ENCODE assay signal across 33 cellular contexts in the genomic region with DNA sequence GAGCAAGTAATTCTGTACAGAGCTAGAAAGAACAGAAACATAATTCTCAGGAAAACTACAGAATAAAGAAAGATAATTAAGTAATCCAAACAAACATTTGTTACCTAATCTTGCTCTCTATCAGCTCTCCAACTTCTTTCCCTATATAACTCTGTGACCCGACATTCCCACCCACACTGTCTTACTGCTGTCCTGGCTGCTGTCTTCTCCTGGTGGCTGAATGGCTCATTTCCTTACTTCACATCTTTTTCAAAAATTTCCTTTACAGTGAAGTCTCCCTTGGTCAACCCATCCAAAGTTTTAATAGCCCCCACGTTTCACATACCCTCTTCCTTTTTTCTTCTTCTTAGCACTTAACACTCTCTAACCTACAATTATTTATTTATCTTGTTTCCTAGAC.
A peak's percentile ranks its signal among the peaks of the same experiment; 100 is the strongest.
DNase-seq lines count a peak whose midpoint lies in the region; ATAC-seq and TF ChIP-seq lines count a peak whose summit lies in the region.
"Had no signal": no experiment of that assay in that cellular context is flagged by ENCODE, and none has a peak within 500 bp of the region (broad histone marks: within the 10 kb centered on the region; RNA-seq: fewer than 3 reads in every experiment).

No MANE protein-coding gene starts in this region.

- ATAC-seq in Panc1, result no peak
- no peak for ATAC-seq in GM19455 (IDR thresholded peaks at IDR 0.05; ENCODE audit: unreplicated experiment)
- ATAC-seq: activated CD8-positive, alpha-beta memory T cell treated with anti-CD3 and anti-CD28 coated beads, Interleukin-2, amount 10 ng/mL, durations not matched to agents 7 days and 5 days; gastroesophageal sphincter; naive thymus-derived CD4-positive, alpha-beta T cell; stimulated activated naive CD8-positive, alpha-beta T cell treated with anti-CD3 and anti-CD28 coated beads, Interleukin-15, amount 100 ng/mL, for 72 hours had no signal

- intact Hi-C loops in MCF 10A (cut with micrococcal nuclease), result no loop called here
- intact Hi-C loops in mammary epithelial cell (cut with micrococcal nuclease), result no loop called here
- intact Hi-C loops in Panc1 (cut with micrococcal nuclease; ENCODE audit: unreplicated experiment), result no loop called here

- H3K4me3 Mint-ChIP-seq in MCF 10A (ENCODE audit: unreplicated experiment) (no peak overlapping the region), nephron progenitor cell (no peak overlapping the region)
- H3K4me3 Mint-ChIP-seq: activated CD4-positive, alpha-beta T cell treated with anti-CD3 and anti-CD28 coated beads, Interleukin-2, amount 10 ng/mL, durations not matched to agents 7 days and 5 days; activated CD8-positive, alpha-beta memory T cell treated with anti-CD3 and anti-CD28 coated beads, Interleukin-2, amount 10 ng/mL, durations not matched to agents 7 days and 5 days; activated naive CD4-positive, alpha-beta T cell treated with anti-CD3 and anti-CD28 coated beads for 36 hours; B cell; brain; immature natural killer cell; mesothelial cell of epicardium; naive thymus-derived CD4-positive, alpha-beta T cell; stimulated activated naive CD8-positive, alpha-beta T cell treated with anti-CD3 and anti-CD28 coated beads, Interleukin-15, amount 100 ng/mL, for 72 hours had no signal

- H3K9me3 Mint-ChIP-seq in MCF 10A (ENCODE audit: unreplicated experiment) (no peaks in the 10 kb centered on the region), nephron progenitor cell (no peaks in the 10 kb centered on the region)
- H3K9me3 Mint-ChIP-seq: activated CD4-positive, alpha-beta T cell treated with anti-CD3 and anti-CD28 coated beads, Interleukin-2, amount 10 ng/mL, durations not matched to agents 7 days and 5 days; activated naive CD4-positive, alpha-beta T cell treated with anti-CD3 and anti-CD28 coated beads for 36 hours; brain; immature natural killer cell; mesothelial cell of epicardium; stimulated activated naive CD8-positive, alpha-beta T cell treated with anti-CD3 and anti-CD28 coated beads, Interleukin-15, amount 100 ng/mL, for 72 hours had no signal

- no peaks in the 10 kb centered on the region for H4K20me1 ChIP-seq in mammary epithelial cell (ENCODE audit: insufficient read depth, low read length)

- no peak overlapping the region for H3K4me3 ChIP-seq in mammary epithelial cell (replicated peaks in 1 of 3; ENCODE audit: insufficient read depth in 1 of 3, low read depth in 2 of 3, low read length in 3 of 3)
- no peak overlapping the region for H3K4me3 ChIP-seq in Panc1 (ENCODE audit: low read depth in 2 of 2, low read length in 2 of 2)
- H3K4me3 ChIP-seq in fibroblast of mammary gland (ENCODE audit: control insufficient read depth, low read depth, low read length), result no peak overlapping the region
- H3K4me3 ChIP-seq: adrenal gland, gastroesophageal sphincter, hepatocyte, tibial nerve had no signal

- H3K27ac ChIP-seq in mammary epithelial cell (ENCODE audit: insufficient read depth, low read depth, low read length), result no peak overlapping the region
- H3K27ac ChIP-seq in Panc1 (ENCODE audit: low read length), result no peak overlapping the region
- H3K27ac ChIP-seq: 22Rv1, adrenal gland, gastroesophageal sphincter, hepatocyte, tibial nerve, WERI-Rb-1 had no signal

- dilution Hi-C loops in mammary epithelial cell (cut with HindIII; ENCODE audit: low sequenced_read_pairs), result no loop called here

- TF ChIP-seq CTCF in MCF 10A (IDR thresholded peaks at IDR 0.05; ENCODE audit: unreplicated experiment) (no peak), mammary epithelial cell (conservative IDR thresholded peaks at IDR 0.05 in 1 of 2, IDR thresholded peaks at IDR 0.05 in 1 of 2; ENCODE audit: extremely low read depth in 1 of 2, insufficient read depth in 1 of 2, low read depth in 1 of 2, low read length in 2 of 2) (peak in 1 of 2 donors; percentile 25), Panc1 (IDR thresholded peaks at IDR 0.05) (peak; percentile 7; the same call in 1 of the 2 replicates), fibroblast of mammary gland (conservative IDR thresholded peaks at IDR 0.05; ENCODE audit: control insufficient read depth, insufficient read depth, low read depth, low read length) (peak; percentile 18), nephron progenitor cell (IDR thresholded peaks at IDR 0.05) (no peak)

- BruUV-seq in MCF 10A (replicated peaks; lab: Mats Ljungman, UMichigan) (no TSS peak), mammary epithelial cell (replicated peaks; lab: Mats Ljungman, UMichigan) (no TSS peak), Panc1 (replicated peaks; lab: Mats Ljungman, UMichigan) (no TSS peak)

- H2AFZ ChIP-seq in mammary epithelial cell (ENCODE audit: low read depth, low read length), result no peak overlapping the region
- H2AFZ ChIP-seq: hepatocyte had no signal

- H3K9ac ChIP-seq in mammary epithelial cell (ENCODE audit: insufficient read depth, low read length), result no peak overlapping the region

- CTCF ChIA-PET in MCF 10A (lab: Yijun Ruan, JAX), result interaction anchor here (1.2 to 2.0 kb wide), 3 partner anchors 20 to 106 kb away, joined by 3 to 11 read pairs (median 5); no protein-coding TSS in a partner anchor
- CTCF ChIA-PET in mammary epithelial cell (lab: Charles Lee; ENCODE audit: low non-redundant PET), result interaction anchor here (0.7 kb wide), 1 partner anchor 32 kb away, joined by 4 read pairs; no protein-coding TSS in a partner anchor
- CTCF ChIA-PET in Panc1 (lab: Charles Lee), result no interaction called here

- no peaks in the 10 kb centered on the region for H3K27me3 ChIP-seq in mammary epithelial cell (ENCODE audit: insufficient read depth, low read length)
- H3K27me3 ChIP-seq in Panc1 (ENCODE audit: control insufficient read depth, insufficient read depth, low read length), result no peaks in the 10 kb centered on the region
- H3K27me3 ChIP-seq: adrenal gland, gastroesophageal sphincter, hepatocyte, tibial nerve had no signal

- 35% methylated on average over 2 of the region's 2 CpGs for WGBS in mammary epithelial cell (ENCODE audit: low coverage, missing lambda C conversion rate)

- H3K9me3 ChIP-seq in mammary epithelial cell (replicated peaks; ENCODE audit: insufficient read depth, low read length), result no peaks in the 10 kb centered on the region
- H3K9me3 ChIP-seq in Panc1 (ENCODE audit: control insufficient read depth, insufficient read depth, low read depth, low read length), result no peaks in the 10 kb centered on the region
- H3K9me3 ChIP-seq: gastroesophageal sphincter, tibial nerve had no signal

- peak overlapping the region; percentile 2 for H3K27ac Mint-ChIP-seq in MCF 10A (ENCODE audit: low read depth, unreplicated experiment)
- H3K27ac Mint-ChIP-seq in nephron progenitor cell, result peak overlapping the region; percentile 26
- H3K27ac Mint-ChIP-seq: activated CD4-positive, alpha-beta T cell treated with anti-CD3 and anti-CD28 coated beads, Interleukin-2, amount 10 ng/mL, durations not matched to agents 7 days and 5 days; activated CD8-positive, alpha-beta memory T cell treated with anti-CD3 and anti-CD28 coated beads, Interleukin-2, amount 10 ng/mL, durations not matched to agents 7 days and 5 days; activated naive CD4-positive, alpha-beta T cell treated with anti-CD3 and anti-CD28 coated beads for 36 hours; B cell; brain; immature natural killer cell; mesothelial cell of epicardium had no signal

- POLR2A ChIA-PET in MCF 10A (lab: Yijun Ruan, JAX) (interaction anchor here (0.6 to 1.6 kb wide), 2 partner anchors 23 to 94 kb away, joined by 3 read pairs; no protein-coding TSS in a partner anchor), Panc1 (lab: Charles Lee) (interaction anchor here (0.6 kb wide), 1 partner anchor 156 kb away, joined by 3 read pairs; no protein-coding TSS in a partner anchor)

- H3K4me1 ChIP-seq in mammary epithelial cell (ENCODE audit: insufficient read depth, low read length), result no peaks in the 10 kb centered on the region
- H3K4me1 ChIP-seq in Panc1 (ENCODE audit: control insufficient read depth, insufficient read depth, low read length), result no peaks in the 10 kb centered on the region
- H3K4me1 ChIP-seq: adrenal gland, gastroesophageal sphincter, tibial nerve had no signal

- H3K4me2 ChIP-seq in mammary epithelial cell (ENCODE audit: insufficient read depth, low read depth, low read length), result no peak overlapping the region
- H3K4me2 ChIP-seq: hepatocyte had no signal

- DNase-seq in MCF 10A (ENCODE audit: unreplicated experiment) (no peak), mammary epithelial cell (no peak), Panc1 (ENCODE audit: low read depth, low spot score) (no peak), fibroblast of mammary gland (ENCODE audit: low read depth) (no peak), nephron progenitor cell (no peak), DMS153 treated with DMSO at 0.1 percent for 48 hours (lab: John Stamatoyannopoulos, UW; ENCODE audit: unreplicated experiment) (no peak)
- DNase-seq in stimulated activated CD8-positive, alpha-beta memory T cell treated with anti-CD3 and anti-CD28 coated beads, Interleukin-4, amount 100 ng/mL, for 48 hours, result no peak
- DNase-seq: activated CD4-positive, alpha-beta T cell treated with anti-CD3 and anti-CD28 coated beads, Interleukin-2, amount 10 ng/mL, durations not matched to agents 7 days and 5 days; activated CD8-positive, alpha-beta memory T cell treated with anti-CD3 and anti-CD28 coated beads, Interleukin-2, amount 10 ng/mL, durations not matched to agents 7 days and 5 days; activated naive CD4-positive, alpha-beta T cell treated with anti-CD3 and anti-CD28 coated beads for 36 hours; adrenal gland; DMS153; effector CD4-positive, alpha-beta T cell; erythroblast; immature natural killer cell; naive thymus-derived CD4-positive, alpha-beta T cell; NCI-H1048; NCI-H187 treated with DMSO at 0.1 percent for 48 hours; NCI-H526; nucleus accumbens; SHP77 treated with DMSO at 0.1 percent for 48 hours; stimulated activated naive CD8-positive, alpha-beta T cell treated with anti-CD3 and anti-CD28 coated beads, Interleukin-15, amount 100 ng/mL, for 72 hours; SW 1271; T-helper 9 cell; WERI-Rb-1 had no signal

- H3K27me3 Mint-ChIP-seq in MCF 10A (ENCODE audit: insufficient read depth, unreplicated experiment), result no peaks in the 10 kb centered on the region
- H3K27me3 Mint-ChIP-seq in nephron progenitor cell (ENCODE audit: low read depth, poor library complexity), result no peaks in the 10 kb centered on the region
- H3K27me3 Mint-ChIP-seq: activated CD4-positive, alpha-beta T cell treated with anti-CD3 and anti-CD28 coated beads, Interleukin-2, amount 10 ng/mL, durations not matched to agents 7 days and 5 days; activated CD8-positive, alpha-beta memory T cell treated with anti-CD3 and anti-CD28 coated beads, Interleukin-2, amount 10 ng/mL, durations not matched to agents 7 days and 5 days; B cell; brain; naive thymus-derived CD4-positive, alpha-beta T cell; stimulated activated naive CD8-positive, alpha-beta T cell treated with anti-CD3 and anti-CD28 coated beads, Interleukin-15, amount 100 ng/mL, for 72 hours had no signal

- in situ Hi-C loops in mammary epithelial cell (cut with MboI; ENCODE audit: low sequenced_read_pairs in 2 of 2), result no loop called here
- in situ Hi-C loops in Panc1 (cut with HindIII; ENCODE audit: low pct_unique_long_range_greater_than_20kb, low sequenced_read_pairs), result no loop called here

- no peaks in the 10 kb centered on the region for H3K79me2 ChIP-seq in mammary epithelial cell (ENCODE audit: insufficient read depth, low read length)
- H3K79me2 ChIP-seq: hepatocyte had no signal

- H3K4me1 Mint-ChIP-seq in MCF 10A (ENCODE audit: insufficient read depth, unreplicated experiment) (no peaks in the 10 kb centered on the region), nephron progenitor cell (peaks cover 43% of the 10 kb centered on the region)
- H3K4me1 Mint-ChIP-seq: activated CD4-positive, alpha-beta T cell treated with anti-CD3 and anti-CD28 coated beads, Interleukin-2, amount 10 ng/mL, durations not matched to agents 7 days and 5 days; activated CD8-positive, alpha-beta memory T cell treated with anti-CD3 and anti-CD28 coated beads, Interleukin-2, amount 10 ng/mL, durations not matched to agents 7 days and 5 days; B cell; immature natural killer cell; naive thymus-derived CD4-positive, alpha-beta T cell; stimulated activated naive CD8-positive, alpha-beta T cell treated with anti-CD3 and anti-CD28 coated beads, Interleukin-15, amount 100 ng/mL, for 72 hours had no signal

- peaks cover 5% of the 10 kb centered on the region for H3K36me3 Mint-ChIP-seq in MCF 10A (ENCODE audit: insufficient read depth, unreplicated experiment)
- H3K36me3 Mint-ChIP-seq in nephron progenitor cell (ENCODE audit: low read depth), result no peaks in the 10 kb centered on the region
- H3K36me3 Mint-ChIP-seq: mesothelial cell of epicardium had no signal

- H3K36me3 ChIP-seq in mammary epithelial cell (ENCODE audit: insufficient read depth, low read length) (peaks cover 14% of the 10 kb centered on the region), Panc1 (ENCODE audit: control insufficient read depth, insufficient read depth, low read length) (no peaks in the 10 kb centered on the region)
- H3K36me3 ChIP-seq: WERI-Rb-1 had no signal

Comparison
In these comparisons a context has a peak if more than half of its experiments do, and no peak if none do; other contexts are left out.
1. CTCF ChIP-seq: peak in Panc1 (single experiment) and fibroblast of mammary gland (single experiment); none in MCF 10A (single experiment) and nephron progenitor cell (single experiment).